Comparison of ENCODE assay signal across 5 cellular contexts in the genomic region with DNA sequence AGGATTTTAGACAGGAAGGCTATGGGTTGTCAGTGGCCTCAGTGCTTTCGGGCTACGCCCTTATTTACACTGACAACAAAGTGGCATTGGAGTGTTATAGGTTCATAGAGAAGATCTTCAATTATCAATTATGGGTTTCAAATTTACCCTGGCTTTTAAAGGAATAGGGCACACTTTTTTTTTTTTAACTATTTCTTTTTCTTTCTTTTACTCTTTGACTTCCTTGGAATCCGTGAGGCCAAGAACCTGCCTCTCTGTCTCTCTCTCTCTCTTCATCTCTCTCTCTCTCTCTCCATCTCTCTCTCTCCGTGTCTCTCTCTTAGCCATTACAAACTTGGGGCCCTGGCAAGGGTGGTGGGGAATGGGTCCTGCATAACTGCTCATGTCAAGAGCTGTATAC. TPM values are rescaled to one million over a fixed set of nuclear protein-coding genes. Genes with fewer than 3 reads are reported as not detected.
"Had no signal": no experiment of that assay in that cellular context is flagged by ENCODE, and none has a peak within 500 bp of the region (broad histone marks: within the 10 kb centered on the region; RNA-seq: fewer than 3 reads in every experiment).

A gene (plus strand): TSS at position 301 of the 400 bp plus-strand sequence. CDS start 327 bp downstream, outside the sequence.

RNA-seq across cellular contexts. Expression of the gene that starts here (rescaled TPM):
- total RNA-seq: MCF 10A, NCI-H460, PC-3, Peyer's patch, SJSA1 had no signal
